11 cellular contexts compared by ENCODE assay signal in the genomic region with DNA sequence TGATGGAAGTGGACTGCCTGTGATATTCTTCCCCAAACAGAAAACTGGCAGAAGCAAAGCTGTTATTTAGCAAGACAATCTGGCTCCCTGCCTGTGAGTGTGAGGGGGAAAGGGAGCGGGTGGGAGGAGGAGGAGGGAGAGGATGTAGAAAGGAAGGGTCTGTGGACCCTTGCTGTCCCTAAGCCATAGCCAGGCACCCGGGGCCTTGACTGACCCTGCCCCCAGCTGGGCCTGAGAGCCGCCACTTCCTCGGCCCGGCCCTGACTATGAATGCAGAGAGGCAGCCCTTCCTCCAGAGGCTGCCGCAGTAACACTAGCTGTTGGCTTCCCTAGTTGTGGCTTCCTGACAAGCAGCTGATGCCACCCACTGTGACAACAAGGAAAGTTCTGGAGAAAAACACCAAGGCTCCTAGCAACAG. TPM values are rescaled to one million over a fixed set of nuclear protein-coding genes. Genes with fewer than 3 reads are reported as not detected.
DNase-seq lines count a peak whose midpoint lies in the region; ATAC-seq lines count a peak whose summit lies in the region.
"Had no signal": no experiment of that assay in that cellular context is flagged by ENCODE, and none has a peak within 500 bp of the region (broad histone marks: within the 10 kb centered on the region; RNA-seq: fewer than 3 reads in every experiment).

No MANE protein-coding gene starts in this region.

- peaks cover 21% of the 10 kb centered on the region for H3K4me1 Mint-ChIP-seq in stimulated activated memory B cell treated with anti-CD40 and anti-IgM and Interleukin-4, amounts not matched to agents 10 μg/mL and 1 μg/mL and 100 μg/mL, for 72 hours

- peak overlapping the region; percentile 42 for H3K27ac ChIP-seq in skeletal muscle tissue (ENCODE audit: low read depth, low read length)

- H3K27me3 ChIP-seq in skeletal muscle tissue (ENCODE audit: control insufficient read depth in 3 of 3, insufficient read depth in 3 of 3, low read length in 3 of 3): peaks cover 0 to 18% (median 3%) of the 10 kb centered on the region in 3 donors

- H3K4me3 ChIP-seq in skeletal muscle tissue (ENCODE audit: low read length in 3 of 3): no peak overlapping the region

- ATAC-seq in HG03442 (IDR thresholded peaks at IDR 0.05; ENCODE audit: unreplicated experiment) (no peak), GM18873 (IDR thresholded peaks at IDR 0.05; ENCODE audit: low FRiP score, unreplicated experiment) (no peak)
- no peak for ATAC-seq in stimulated activated memory B cell treated with anti-CD40 and anti-IgM and Interleukin-4, amounts not matched to agents 10 μg/mL and 1 μg/mL and 100 μg/mL, for 72 hours

- no peak overlapping the region for H3K27ac Mint-ChIP-seq in stimulated activated memory B cell treated with anti-CD40 and anti-IgM and Interleukin-4, amounts not matched to agents 10 μg/mL and 1 μg/mL and 100 μg/mL, for 72 hours
- H3K27ac Mint-ChIP-seq: stimulated activated naive CD8-positive, alpha-beta T cell treated with anti-CD3 and anti-CD28 coated beads, Interleukin-15, Interleukin-2, amounts not matched to agents 100 ng/mL and 50 ng/mL, for 24 hours had no signal

- H3K9me3 ChIP-seq in skeletal muscle tissue (ENCODE audit: control insufficient read depth in 3 of 3, low read length in 3 of 3): no peaks in the 10 kb centered on the region

- no peaks in the 10 kb centered on the region for H3K9me3 Mint-ChIP-seq in stimulated activated memory B cell treated with anti-CD40 and anti-IgM and Interleukin-4, amounts not matched to agents 10 μg/mL and 1 μg/mL and 100 μg/mL, for 72 hours
- H3K9me3 Mint-ChIP-seq: stimulated activated naive CD8-positive, alpha-beta T cell treated with anti-CD3 and anti-CD28 coated beads, Interleukin-15, Interleukin-2, amounts not matched to agents 100 ng/mL and 50 ng/mL, for 24 hours had no signal

- no peaks in the 10 kb centered on the region for H3K27me3 Mint-ChIP-seq in stimulated activated memory B cell treated with anti-CD40 and anti-IgM and Interleukin-4, amounts not matched to agents 10 μg/mL and 1 μg/mL and 100 μg/mL, for 72 hours
- H3K27me3 Mint-ChIP-seq: stimulated activated naive CD8-positive, alpha-beta T cell treated with anti-CD3 and anti-CD28 coated beads, Interleukin-15, Interleukin-2, amounts not matched to agents 100 ng/mL and 50 ng/mL, for 24 hours had no signal

- H3K36me3 ChIP-seq in skeletal muscle tissue (ENCODE audit: control insufficient read depth in 3 of 3, insufficient read depth in 3 of 3, low read length in 3 of 3): no peaks in the 10 kb centered on the region

- H3K4me1 ChIP-seq in skeletal muscle tissue (ENCODE audit: control insufficient read depth in 3 of 3, insufficient read depth in 3 of 3, low read length in 3 of 3): peaks cover 16 to 19% (median 18%) of the 10 kb centered on the region in 3 donors

- no peak overlapping the region for H3K4me3 Mint-ChIP-seq in stimulated activated memory B cell treated with anti-CD40 and anti-IgM and Interleukin-4, amounts not matched to agents 10 μg/mL and 1 μg/mL and 100 μg/mL, for 72 hours

- H3K36me3 Mint-ChIP-seq in stimulated activated memory B cell treated with anti-CD40 and anti-IgM and Interleukin-4, amounts not matched to agents 10 μg/mL and 1 μg/mL and 100 μg/mL, for 72 hours: no peaks in the 10 kb centered on the region

- H3K9ac ChIP-seq in skeletal muscle tissue (ENCODE audit: low read depth in 1 of 3, low read length in 3 of 3): peak overlapping the region in 1 of 3 donors; percentile 60

- peak; percentile 49 to 66 for DNase-seq in Kasumi-1 (lab: John Stamatoyannopoulos, UW)
- peak in 53 of 58 donors; percentile 21 to 87 (median 62) for DNase-seq in anterior cingulate cortex (lab: John Stamatoyannopoulos, UW)
- peak; percentile 26 for DNase-seq in kidney tubule cell (ENCODE audit: low spot score)
- no peak for DNase-seq in A172 (ENCODE audit: low spot score)

RNA-seq across cellular contexts. Expression of gene PLA2G2F, which starts 13.9 kb away (rescaled TPM):
- not detected for total RNA-seq in skeletal muscle tissue
- total RNA-seq in A172 (2014; rRNA removed; shearing (Covaris generic)): not detected in 2 replicates
- total RNA-seq: renal cortical epithelial cell, SK-MEL-5 had no signal

RNA-seq across cellular contexts. Expression of gene UBXN10, which starts 32.9 kb away (rescaled TPM):
- 0.52 TPM for total RNA-seq in skeletal muscle tissue
- not detected in 2 replicates for total RNA-seq in A172 (2014; rRNA removed; shearing (Covaris generic))

RNA-seq across cellular contexts. Expression of gene PLA2G2C, which starts 33.3 kb away (rescaled TPM):
- total RNA-seq in skeletal muscle tissue: not detected
- not detected in 2 replicates for total RNA-seq in A172 (2014; rRNA removed; shearing (Covaris generic))
- total RNA-seq: renal cortical epithelial cell, SK-MEL-5 had no signal

RNA-seq across cellular contexts. Expression of gene PLA2G2D, which starts 33.7 kb away (rescaled TPM):
- not detected for total RNA-seq in skeletal muscle tissue
- total RNA-seq in A172 (2014; rRNA removed; shearing (Covaris generic)): not detected in 2 replicates
- total RNA-seq: renal cortical epithelial cell, SK-MEL-5 had no signal
